8 cellular contexts compared by ENCODE assay signal in the genomic region with DNA sequence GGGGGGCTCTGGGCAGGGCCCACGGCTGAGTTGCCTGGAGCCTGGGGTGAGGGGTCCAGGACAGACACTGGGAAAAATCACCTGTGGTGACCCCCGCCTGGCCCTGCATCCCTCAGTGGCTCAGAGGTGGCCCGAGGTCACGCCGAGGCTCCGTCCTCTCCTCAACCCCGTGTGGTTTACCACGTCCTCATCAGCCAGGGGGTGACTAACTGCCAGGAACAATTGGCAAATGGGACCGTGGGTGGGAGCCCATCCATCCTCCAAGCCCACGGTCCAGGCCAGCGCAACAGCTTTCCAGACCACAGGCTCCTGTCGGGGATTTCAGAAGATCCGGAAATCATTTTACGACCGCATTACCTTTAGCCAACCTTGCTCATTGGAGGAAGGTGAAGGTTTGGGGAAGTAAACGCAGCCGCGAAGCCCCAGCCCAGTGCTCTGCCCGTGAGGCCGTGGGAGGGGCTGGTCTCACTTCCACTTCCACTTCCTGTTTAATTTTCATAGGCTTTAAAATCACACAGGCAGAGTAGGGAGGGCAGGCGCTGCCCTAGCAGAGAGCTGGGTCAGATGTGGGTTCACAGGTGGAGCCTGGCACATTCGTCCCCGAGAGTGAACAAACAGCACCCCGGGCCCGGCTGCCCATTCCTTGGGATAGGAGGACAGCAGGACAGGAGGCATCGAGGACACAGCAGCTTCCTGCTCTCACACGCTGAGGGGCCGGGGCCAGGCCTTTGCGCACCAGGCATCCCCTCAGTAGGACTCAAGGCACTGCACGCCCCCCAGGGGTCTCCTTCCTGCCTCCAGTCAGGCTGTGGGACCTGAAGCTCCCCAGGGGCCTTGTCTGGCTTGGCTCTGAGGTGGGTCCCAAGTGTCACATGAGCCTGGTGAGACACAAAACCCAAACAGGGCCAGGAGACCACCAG. TPM values are rescaled to one million over a fixed set of nuclear protein-coding genes. Genes with fewer than 3 reads are reported as not detected.
DNase-seq lines count a peak whose midpoint lies in the region; ATAC-seq and TF ChIP-seq lines count a peak whose summit lies in the region.
"Had no signal": no experiment of that assay in that cellular context is flagged by ENCODE, and none has a peak within 500 bp of the region (broad histone marks: within the 10 kb centered on the region; RNA-seq: fewer than 3 reads in every experiment).

No MANE protein-coding gene starts in this region.

- no peaks in the 10 kb centered on the region for H3K36me3 Mint-ChIP-seq in T-helper 2 cell treated with Interferon-gamma antibody and Interleukin-4, amounts not matched to agents 5 μg/mL and 100 μg/mL, for 36 hours (ENCODE audit: low read depth)

- H3K9me3 Mint-ChIP-seq in T-helper 2 cell treated with Interferon-gamma antibody and Interleukin-4, amounts not matched to agents 5 μg/mL and 100 μg/mL, for 36 hours: no peaks in the 10 kb centered on the region

- CTCF ChIA-PET in A673 (lab: Charles Lee): no interaction called here

- H3K9me3 ChIP-seq in A673 (ENCODE audit: low read depth, low read length, poor library complexity, severe bottlenecking): no peaks in the 10 kb centered on the region
- no peaks in the 10 kb centered on the region for H3K9me3 ChIP-seq in SJCRH30 (replicated peaks)

- intact Hi-C loops in head of caudate nucleus (cut with DNase I): no loop called here
- intact Hi-C loops in A673 (cut with micrococcal nuclease; ENCODE audit: unreplicated experiment): no loop called here

- peak overlapping the region; percentile 82 for H3K27ac Mint-ChIP-seq in T-helper 2 cell treated with Interferon-gamma antibody and Interleukin-4, amounts not matched to agents 5 μg/mL and 100 μg/mL, for 36 hours

- BruUV-seq in A673 (replicated peaks; lab: Mats Ljungman, UMichigan): no TSS peak

- H3K36me3 ChIP-seq in A673 (ENCODE audit: insufficient read depth, low read length, poor library complexity, severe bottlenecking): no peaks in the 10 kb centered on the region
- no peaks in the 10 kb centered on the region for H3K36me3 ChIP-seq in SJCRH30

- H3K4me3 Mint-ChIP-seq in T-helper 2 cell treated with Interferon-gamma antibody and Interleukin-4, amounts not matched to agents 5 μg/mL and 100 μg/mL, for 36 hours: peak overlapping the region; percentile 63

- ATAC-seq in GM19328 (IDR thresholded peaks at IDR 0.05; ENCODE audit: unreplicated experiment): peak; percentile 90
- peak; percentile 92 for ATAC-seq in HG03108 (IDR thresholded peaks at IDR 0.05; ENCODE audit: unreplicated experiment)

- H3K27ac ChIP-seq in A673 (ENCODE audit: low read depth, low read length, poor library complexity, severe bottlenecking): no peak overlapping the region
- no peak overlapping the region for H3K27ac ChIP-seq in SJCRH30
- H3K27ac ChIP-seq: SK-N-MC had no signal

- H3K4me1 Mint-ChIP-seq in T-helper 2 cell treated with Interferon-gamma antibody and Interleukin-4, amounts not matched to agents 5 μg/mL and 100 μg/mL, for 36 hours (ENCODE audit: low read depth): peaks cover 17% of the 10 kb centered on the region

- POLR2A ChIA-PET in A673 (lab: Charles Lee; ENCODE audit: low non-redundant PET): no interaction called here

- TF ChIP-seq CTCF in A673 (conservative IDR thresholded peaks at IDR 0.05; ENCODE audit: low read depth, low read length): no peak

- peaks cover 23% of the 10 kb centered on the region for H3K27me3 ChIP-seq in A673 (replicated peaks; ENCODE audit: insufficient read depth, low read depth, low read length, poor library complexity)
- no peaks in the 10 kb centered on the region for H3K27me3 ChIP-seq in SJCRH30

- H3K27me3 Mint-ChIP-seq in T-helper 2 cell treated with Interferon-gamma antibody and Interleukin-4, amounts not matched to agents 5 μg/mL and 100 μg/mL, for 36 hours (ENCODE audit: low read depth): peaks cover 12% of the 10 kb centered on the region

- H3K4me3 ChIP-seq in A673 (ENCODE audit: low read depth, low read length, poor library complexity, severe bottlenecking) (no peak overlapping the region), SJCRH30 (no peak overlapping the region)
- H3K4me3 ChIP-seq: SK-N-MC had no signal

- peak; percentile 55 for DNase-seq in T-helper 2 cell treated with Interferon-gamma antibody and Interleukin-4, amounts not matched to agents 5 μg/mL and 100 μg/mL, for 36 hours (ENCODE audit: low spot score)
- DNase-seq in head of caudate nucleus (peak in 24 of 42 donors; percentile 5 to 54 (median 25)), A673 (ENCODE audit: low spot score) (no peak), SJCRH30 (no peak)
- peak; percentile 19 to 24 for DNase-seq in stimulated activated CD8-positive, alpha-beta memory T cell treated with anti-CD3 and anti-CD28 coated beads, Interleukin-15, amount 100 ng/mL, for 48 hours (ENCODE audit: low read depth in 2 of 2)

- H3K4me1 ChIP-seq in A673 (ENCODE audit: insufficient read depth, low read length, poor library complexity, severe bottlenecking) (peaks cover 5% of the 10 kb centered on the region), SJCRH30 (no peaks in the 10 kb centered on the region)

RNA-seq across cellular contexts. Expression of a gene that starts 19.8 kb away (rescaled TPM):
- total RNA-seq in A673 (2021): 1.6 and 1.9 TPM in 2 replicates
- 2.4 and 2.5 TPM in 2 replicates for total RNA-seq in SJCRH30 (2014; rRNA removed; shearing (Covaris generic))

Comparison
In these comparisons a context has a peak if more than half of its experiments do, and no peak if none do; other contexts are left out.
1. DNase-seq: peak in T-helper 2 cell treated with Interferon-gamma antibody and Interleukin-4, amounts not matched to agents 5 μg/mL and 100 μg/mL, for 36 hours (single experiment), head of caudate nucleus (24 of 42) and stimulated activated CD8-positive, alpha-beta memory T cell treated with anti-CD3 and anti-CD28 coated beads, Interleukin-15, amount 100 ng/mL, for 48 hours (2 of 2); none in A673 (single experiment) and SJCRH30 (0 of 2).